Comparison of ENCODE assay signal across 5 cellular contexts in the genomic region with DNA sequence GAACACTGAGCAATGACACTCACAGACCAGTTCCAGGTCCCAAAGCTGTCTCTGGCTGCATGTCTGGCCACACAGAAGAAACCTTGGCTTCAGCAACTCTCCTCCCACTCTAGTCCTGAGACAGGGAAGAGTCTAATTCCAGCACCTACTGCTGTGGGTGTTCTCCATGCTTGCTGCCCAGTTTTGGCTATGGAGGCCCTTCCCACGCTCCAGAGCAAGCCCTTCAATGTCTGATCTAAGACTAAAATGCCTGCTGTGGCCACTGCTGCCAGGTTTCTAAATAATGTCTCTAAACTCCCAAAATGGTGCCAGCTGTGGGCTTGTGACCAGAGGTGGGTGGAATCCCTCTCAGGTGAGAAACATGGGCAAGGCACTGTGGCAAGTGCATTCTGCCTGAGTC.
"Had no signal": no experiment of that assay in that cellular context is flagged by ENCODE, and none has a peak within 500 bp of the region (broad histone marks: within the 10 kb centered on the region; RNA-seq: fewer than 3 reads in every experiment).

No MANE protein-coding gene starts in this region.

- H3K4me1 Mint-ChIP-seq: GM23338, H9 had no signal

- H3K4me3 ChIP-seq: GM23338, K562 had no signal

- H3K4me3 Mint-ChIP-seq: GM23338, H9 had no signal

- H3K9me3 Mint-ChIP-seq: H9 had no signal

- H2AFZ ChIP-seq: GM23338 had no signal

- ATAC-seq: GM23338, K562 had no signal

- H3K4me2 ChIP-seq: GM23338 had no signal

- DNase-seq: H9, HCEC 1CT, IMR-90 had no signal

- H3K27ac Mint-ChIP-seq: GM23338, H9 had no signal
